8 cellular contexts compared by ENCODE assay signal in genomic region chr2:26847663-26848335, GRCh38. TPM values are rescaled to one million over a fixed set of nuclear protein-coding genes. Genes with fewer than 3 reads are reported as not detected.
A peak's percentile ranks its signal among the peaks of the same experiment; 100 is the strongest.
DNase-seq lines count a peak whose midpoint lies in the region; ATAC-seq and TF ChIP-seq lines count a peak whose summit lies in the region.

A gene with protein sequence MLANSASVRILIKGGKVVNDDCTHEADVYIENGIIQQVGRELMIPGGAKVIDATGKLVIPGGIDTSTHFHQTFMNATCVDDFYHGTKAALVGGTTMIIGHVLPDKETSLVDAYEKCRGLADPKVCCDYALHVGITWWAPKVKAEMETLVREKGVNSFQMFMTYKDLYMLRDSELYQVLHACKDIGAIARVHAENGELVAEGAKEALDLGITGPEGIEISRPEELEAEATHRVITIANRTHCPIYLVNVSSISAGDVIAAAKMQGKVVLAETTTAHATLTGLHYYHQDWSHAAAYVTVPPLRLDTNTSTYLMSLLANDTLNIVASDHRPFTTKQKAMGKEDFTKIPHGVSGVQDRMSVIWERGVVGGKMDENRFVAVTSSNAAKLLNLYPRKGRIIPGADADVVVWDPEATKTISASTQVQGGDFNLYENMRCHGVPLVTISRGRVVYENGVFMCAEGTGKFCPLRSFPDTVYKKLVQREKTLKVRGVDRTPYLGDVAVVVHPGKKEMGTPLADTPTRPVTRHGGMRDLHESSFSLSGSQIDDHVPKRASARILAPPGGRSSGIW (plus strand): TSS chr2:26848132. CDS start chr2:26898500, 50,368 bp downstream.

- H3K27me3 Mint-ChIP-seq in dendritic cell treated with granulocyte-macrophage colony-stimulating factor and Interleukin-4, amounts not matched to agents 40 ng/mL and 50 ng/mL, for 4 days: peaks cover 77% of the 10 kb centered on the region

- H3K9me3 Mint-ChIP-seq in dendritic cell treated with granulocyte-macrophage colony-stimulating factor and Interleukin-4, amounts not matched to agents 40 ng/mL and 50 ng/mL, for 4 days: no peaks in the 10 kb centered on the region

- no peaks in the 10 kb centered on the region for H3F3A ChIP-seq in PC-3 (ENCODE audit: low read length, unreplicated experiment)

- no peaks in the 10 kb centered on the region for H3K79me2 ChIP-seq in PC-3 (ENCODE audit: low read length)

- peaks cover 6% of the 10 kb centered on the region for H3K4me1 Mint-ChIP-seq in dendritic cell treated with granulocyte-macrophage colony-stimulating factor and Interleukin-4, amounts not matched to agents 40 ng/mL and 50 ng/mL, for 4 days (ENCODE audit: low read depth)

- intact Hi-C loops in PC-3 (cut with micrococcal nuclease): loop anchor here (2.0 kb wide), 2 partner anchors 75 to 95 kb away; no protein-coding TSS in a partner anchor
- intact Hi-C loops in dendritic cell treated with granulocyte-macrophage colony-stimulating factor and Interleukin-4, amounts not matched to agents 40 ng/mL and 50 ng/mL, for 4 days (cut with micrococcal nuclease): loop anchor here (5.0 kb wide), 2 partner anchors 75 to 170 kb away; no protein-coding TSS in a partner anchor

- no peaks in the 10 kb centered on the region for H3K36me3 Mint-ChIP-seq in dendritic cell treated with granulocyte-macrophage colony-stimulating factor and Interleukin-4, amounts not matched to agents 40 ng/mL and 50 ng/mL, for 4 days (ENCODE audit: low read depth)

- peak; percentile 54 for DNase-seq in ACHN
- DNase-seq in PC-3: no peak
- no peak for DNase-seq in kidney glomerular epithelial cell (lab: John Stamatoyannopoulos, UW)

- H3K4me2 ChIP-seq in PC-3 (ENCODE audit: low read length): peak within 1 kb of the TSS; percentile 62

- CTCF ChIA-PET in PC-3 (lab: Charles Lee): no interaction called here

- H2AFZ ChIP-seq in PC-3 (ENCODE audit: low read length) (peak within 1 kb of the TSS; percentile 45; the same call in 1 of the 2 replicates), neuron (ENCODE audit: low read depth, low read length) (peak within 1 kb of the TSS; percentile 4)

- no TSS peak for BruUV-seq in PC-3 (replicated peaks; lab: Mats Ljungman, UMichigan)

- H3K9me2 ChIP-seq in PC-3 (replicated peaks; ENCODE audit: low read length): no peaks in the 10 kb centered on the region

- TF ChIP-seq CTCF in PC-3 (conservative IDR thresholded peaks at IDR 0.05; ENCODE audit: low read depth, low read length): no peak

- no peaks in the 10 kb centered on the region for H4K20me1 ChIP-seq in PC-3 (ENCODE audit: low read length)

- H3K4me3 Mint-ChIP-seq in dendritic cell treated with granulocyte-macrophage colony-stimulating factor and Interleukin-4, amounts not matched to agents 40 ng/mL and 50 ng/mL, for 4 days: peak within 1 kb of the TSS; percentile 41

- POLR2A ChIA-PET in PC-3 (lab: Charles Lee; ENCODE audit: unreplicated experiment): no interaction called here

- no peak for ATAC-seq in PC-3
- ATAC-seq in GM21423 (IDR thresholded peaks at IDR 0.05; ENCODE audit: unreplicated experiment): no peak
- no peak for ATAC-seq in GM21526 (IDR thresholded peaks at IDR 0.05; ENCODE audit: low FRiP score, unreplicated experiment)

- in situ Hi-C loops in ACHN (cut with HindIII; ENCODE audit: low pct_ligation_motif_present, low pct_unique_long_range_greater_than_20kb, low sequenced_read_pairs): no loop called here

- no peaks in the 10 kb centered on the region for H3K9me3 ChIP-seq in HUES48 (ENCODE audit: control insufficient read depth, insufficient read depth, low read length)
- no peaks in the 10 kb centered on the region for H3K9me3 ChIP-seq in PC-3 (ENCODE audit: low read length)
- H3K9me3 ChIP-seq in neuron (ENCODE audit: low read length): no peaks in the 10 kb centered on the region

- H3K9ac ChIP-seq in HUES48 (ENCODE audit: low read depth, low read length) (no peak within 1 kb of the TSS), PC-3 (ENCODE audit: low read length) (no peak within 1 kb of the TSS)

- H3K27me3 ChIP-seq in HUES48 (ENCODE audit: control insufficient read depth, insufficient read depth, low read length): peaks cover 78% of the 10 kb centered on the region
- H3K27me3 ChIP-seq in PC-3 (ENCODE audit: low read length): peaks cover 83% of the 10 kb centered on the region
- no peaks in the 10 kb centered on the region for H3K27me3 ChIP-seq in neuron (ENCODE audit: insufficient read depth, low read length)

- H3K27ac Mint-ChIP-seq in dendritic cell treated with granulocyte-macrophage colony-stimulating factor and Interleukin-4, amounts not matched to agents 40 ng/mL and 50 ng/mL, for 4 days: no peak within 1 kb of the TSS

- H3K4me1 ChIP-seq in HUES48 (ENCODE audit: control insufficient read depth, insufficient read depth, low read length) (peaks cover 4% of the 10 kb centered on the region; the same call in 1 of the 2 replicates), PC-3 (ENCODE audit: insufficient read depth, low read length) (peaks cover 10% of the 10 kb centered on the region; the same call in 1 of the 2 replicates), neuron (ENCODE audit: insufficient read depth, low read length) (peaks cover 43% of the 10 kb centered on the region)

- peak within 1 kb of the TSS; percentile 75 for H3K4me3 ChIP-seq in HUES48 (ENCODE audit: low read depth, low read length)
- H3K4me3 ChIP-seq in PC-3 (ENCODE audit: low read length): peak within 1 kb of the TSS; percentile 57
- H3K4me3 ChIP-seq in neuron (ENCODE audit: low read length): peak within 1 kb of the TSS; percentile 92

- H3K27ac ChIP-seq in HUES48 (ENCODE audit: low read depth, low read length) (no peak within 1 kb of the TSS), PC-3 (ENCODE audit: low read length) (no peak within 1 kb of the TSS)

- H3K36me3 ChIP-seq in HUES48 (ENCODE audit: control insufficient read depth, insufficient read depth, low read length): no peaks in the 10 kb centered on the region
- no peaks in the 10 kb centered on the region for H3K36me3 ChIP-seq in PC-3 (ENCODE audit: low read depth, low read length)
- H3K36me3 ChIP-seq in neuron (ENCODE audit: insufficient read depth, low read length): peaks cover 2% of the 10 kb centered on the region

RNA-seq across cellular contexts. Expression of the gene that starts here (rescaled TPM):
- not detected in 2 replicates for total RNA-seq in PC-3 (2014; rRNA removed)
